14 cellular contexts compared by ENCODE assay signal in genomic region chr16:4680673-4681470, GRCh38. TPM values are rescaled to one million over a fixed set of nuclear protein-coding genes. Genes with fewer than 3 reads are reported as not detected.
DNase-seq lines count a peak whose midpoint lies in the region; ATAC-seq and TF ChIP-seq lines count a peak whose summit lies in the region.
"Had no signal": no experiment of that assay in that cellular context is flagged by ENCODE, and none has a peak within 500 bp of the region (broad histone marks: within the 10 kb centered on the region; RNA-seq: fewer than 3 reads in every experiment).

No MANE protein-coding gene starts in this region.

- no peaks in the 10 kb centered on the region for H3K4me1 ChIP-seq in H9 (ENCODE audit: insufficient read depth, low read length)
- peaks cover 67% of the 10 kb centered on the region for H3K4me1 ChIP-seq in left ventricle myocardium inferior
- H3K4me1 ChIP-seq in skeletal muscle satellite cell (ENCODE audit: control insufficient read depth, insufficient read depth, low read length), result no peaks in the 10 kb centered on the region

- no peaks in the 10 kb centered on the region for H4K20me1 ChIP-seq in H9 (ENCODE audit: control insufficient read depth, insufficient read depth, insufficient read length)

- no peak overlapping the region for H3T11ph ChIP-seq in H9 (ENCODE audit: low read length)

- no peak overlapping the region for H3K56ac ChIP-seq in H9 (ENCODE audit: insufficient read length, low read depth, low read length)

- no peak overlapping the region for H2BK120ac ChIP-seq in H9 (ENCODE audit: low read depth, low read length, poor library complexity, severe bottlenecking)

- DNase-seq in H9 (no peak), left ventricle myocardium inferior (peak; percentile 78), NCI-H226 (no peak), NCI-H1436 (lab: John Stamatoyannopoulos, UW) (no peak)
- DNase-seq in activated naive CD8-positive, alpha-beta T cell treated with anti-CD3 and anti-CD28 coated beads, Interleukin-2, amount 10 ng/mL, durations not matched to agents 7 days and 5 days, result no peak
- no peak for DNase-seq in activated T-cell treated with anti-CD3 and anti-CD28 coated beads, Interleukin-2, amount 50 U/mL, for 1 hour
- DNase-seq: activated CD8-positive, alpha-beta memory T cell treated with anti-CD3 and anti-CD28 coated beads, Interleukin-2, amount 50 U/mL, for 48 hours; effector memory CD8-positive, alpha-beta T cell; GOT3; NCI-H2107 had no signal

- ATAC-seq in activated naive CD8-positive, alpha-beta T cell treated with anti-CD3 and anti-CD28 coated beads, Interleukin-2, amount 10 ng/mL, durations not matched to agents 7 days and 5 days (ENCODE audit: low read depth), result no peak
- no peak for ATAC-seq in HG03571 (IDR thresholded peaks at IDR 0.05; ENCODE audit: unreplicated experiment)
- ATAC-seq: effector memory CD8-positive, alpha-beta T cell had no signal

- H3K36me3 ChIP-seq in left ventricle myocardium inferior (peaks cover 49% of the 10 kb centered on the region), skeletal muscle satellite cell (ENCODE audit: insufficient read depth, low read length) (peaks cover 36% of the 10 kb centered on the region)

- H3K36me3 Mint-ChIP-seq in H9 (ENCODE audit: insufficient read depth in 1 of 3, low read depth in 3 of 3), result peaks cover 2 to 33% (median 9%) of the 10 kb centered on the region in 3 experiments; a peak in 5 of 7 replicates
- H3K36me3 Mint-ChIP-seq in activated naive CD8-positive, alpha-beta T cell treated with anti-CD3 and anti-CD28 coated beads, Interleukin-2, amount 10 ng/mL, durations not matched to agents 7 days and 5 days, result peaks cover 8% of the 10 kb centered on the region

- H2BK15ac ChIP-seq in H9 (ENCODE audit: low read depth, low read length), result no peak overlapping the region

- H3K9me3 Mint-ChIP-seq in H9, result no peaks in the 10 kb centered on the region
- no peaks in the 10 kb centered on the region for H3K9me3 Mint-ChIP-seq in activated naive CD8-positive, alpha-beta T cell treated with anti-CD3 and anti-CD28 coated beads, Interleukin-2, amount 10 ng/mL, durations not matched to agents 7 days and 5 days
- H3K9me3 Mint-ChIP-seq: effector memory CD8-positive, alpha-beta T cell had no signal

- no peak overlapping the region for H4K5ac ChIP-seq in H9 (ENCODE audit: insufficient read length, low read depth, low read length)

- no peaks in the 10 kb centered on the region for H3K79me2 ChIP-seq in H9 (ENCODE audit: insufficient read depth, low read length)

- H3K9ac ChIP-seq in H9 (ENCODE audit: extremely low read depth, insufficient read length, low read length), result no peak overlapping the region
- H3K9ac ChIP-seq in skeletal muscle satellite cell (ENCODE audit: low read depth, low read length), result peak overlapping the region; percentile 73

- H4K91ac ChIP-seq in H9 (ENCODE audit: insufficient read length, low read depth, low read length), result no peak overlapping the region

- POLR2A ChIA-PET in activated naive CD8-positive, alpha-beta T cell treated with anti-CD3 and anti-CD28 coated beads, Interleukin-2, amount 10 ng/mL, durations not matched to agents 7 days and 5 days (lab: Charles Lee), result interaction anchor here (0.7 to 2.7 kb wide), 4 partner anchors 11 to 55 kb away, joined by 3 to 8 read pairs (median 6); no protein-coding TSS in a partner anchor

- no peak for TF ChIP-seq CTCF in H9 (conservative IDR thresholded peaks at IDR 0.05)
- TF ChIP-seq CTCF in left ventricle myocardium inferior (IDR thresholded peaks at IDR 0.05; ENCODE audit: borderline replicate concordance), result no peak

- no peak overlapping the region for H3K23ac ChIP-seq in H9 (ENCODE audit: insufficient read length, low read depth, low read length)

- no peak overlapping the region for H3K4me3 Mint-ChIP-seq in H9
- H3K4me3 Mint-ChIP-seq in activated naive CD8-positive, alpha-beta T cell treated with anti-CD3 and anti-CD28 coated beads, Interleukin-2, amount 10 ng/mL, durations not matched to agents 7 days and 5 days, result no peak overlapping the region

- no CpG with 5 or more reads among the region's 26 CpGs for WGBS in H9 (ENCODE audit: extremely low coverage, insufficient read length, low lambda C conversion rate)

- no peaks in the 10 kb centered on the region for H3K27me3 ChIP-seq in H9 (ENCODE audit: insufficient read depth, low read length)
- H3K27me3 ChIP-seq in left ventricle myocardium inferior (ENCODE audit: low read depth), result no peaks in the 10 kb centered on the region
- no peaks in the 10 kb centered on the region for H3K27me3 ChIP-seq in skeletal muscle satellite cell (ENCODE audit: control insufficient read depth, insufficient read depth, low read length)
- H3K27me3 ChIP-seq: tibial artery had no signal

- H4K8ac ChIP-seq in H9 (replicated peaks; ENCODE audit: insufficient read length, low read depth, low read length), result no peak overlapping the region

- peak overlapping the region in 2 of 3 experiments; percentile 70 to 78; a peak in 1 of 7 replicates for H3K27ac Mint-ChIP-seq in H9
- peak overlapping the region; percentile 86 for H3K27ac Mint-ChIP-seq in activated naive CD8-positive, alpha-beta T cell treated with anti-CD3 and anti-CD28 coated beads, Interleukin-2, amount 10 ng/mL, durations not matched to agents 7 days and 5 days

- H2AFZ ChIP-seq in H9 (ENCODE audit: low read length), result no peak overlapping the region

- H2AK5ac ChIP-seq in H9 (ENCODE audit: insufficient read length, low read length), result no peak overlapping the region

- no peak overlapping the region for H2BK12ac ChIP-seq in H9 (ENCODE audit: insufficient read length, low read depth, low read length)

- no peak overlapping the region for H3K18ac ChIP-seq in H9 (ENCODE audit: insufficient read length, low read depth, low read length)

- H3K27me3 Mint-ChIP-seq in H9 (ENCODE audit: low read depth), result no peaks in the 10 kb centered on the region
- H3K27me3 Mint-ChIP-seq in activated naive CD8-positive, alpha-beta T cell treated with anti-CD3 and anti-CD28 coated beads, Interleukin-2, amount 10 ng/mL, durations not matched to agents 7 days and 5 days, result no peaks in the 10 kb centered on the region
- H3K27me3 Mint-ChIP-seq: effector memory CD8-positive, alpha-beta T cell had no signal

- no peak overlapping the region for H3K27ac ChIP-seq in H9 (ENCODE audit: insufficient read length, low read depth, low read length)
- peak overlapping the region; percentile 93 for H3K27ac ChIP-seq in left ventricle myocardium inferior (replicated peaks)
- H3K27ac ChIP-seq: SK-N-MC, tibial artery had no signal

- no peak overlapping the region for H2BK20ac ChIP-seq in H9 (ENCODE audit: low read depth, low read length, poor library complexity, severe bottlenecking)

- H3K79me1 ChIP-seq in H9 (ENCODE audit: insufficient read depth, low read depth, low read length, poor library complexity, severe bottlenecking), result no peaks in the 10 kb centered on the region

- H3K14ac ChIP-seq in H9 (ENCODE audit: insufficient read depth, low read length), result no peak overlapping the region

- H3K9me3 ChIP-seq in H9 (ENCODE audit: control insufficient read depth, low read depth, low read length) (no peaks in the 10 kb centered on the region), left ventricle myocardium inferior (replicated peaks) (no peaks in the 10 kb centered on the region), skeletal muscle satellite cell (replicated peaks; ENCODE audit: low read length) (no peaks in the 10 kb centered on the region)
- H3K9me3 ChIP-seq: tibial artery had no signal

- intact Hi-C loops in left ventricle myocardium inferior (cut with micrococcal nuclease), result no loop called here

- H3K4me1 Mint-ChIP-seq in H9, result peaks cover 2 to 3% of the 10 kb centered on the region in 2 experiments; a peak in 3 of 4 replicates
- H3K4me1 Mint-ChIP-seq in activated naive CD8-positive, alpha-beta T cell treated with anti-CD3 and anti-CD28 coated beads, Interleukin-2, amount 10 ng/mL, durations not matched to agents 7 days and 5 days, result peaks cover 30% of the 10 kb centered on the region

- H3K23me2 ChIP-seq in H9 (ENCODE audit: insufficient read length, low read depth, low read length, poor library complexity, severe bottlenecking), result no peaks in the 10 kb centered on the region

- H3K4me2 ChIP-seq in H9 (ENCODE audit: insufficient read depth, insufficient read length, low read length) (no peak overlapping the region), skeletal muscle satellite cell (ENCODE audit: low read length) (peak overlapping the region; percentile 72)

- no peak overlapping the region for H3K4ac ChIP-seq in H9 (ENCODE audit: low read depth, low read length)

- H2BK5ac ChIP-seq in H9 (ENCODE audit: insufficient read length, low read length), result no peak overlapping the region

- H3K4me3 ChIP-seq in left ventricle myocardium inferior (peak overlapping the region; percentile 56), skeletal muscle satellite cell (ENCODE audit: low read length) (peak overlapping the region; percentile 54)
- H3K4me3 ChIP-seq: SK-N-MC had no signal

RNA-seq across cellular contexts. Expression of gene NUDT16L1, which starts 12.5 kb away (rescaled TPM):
- total RNA-seq in H9 (2021) (49.4 and 50.0 TPM in 2 replicates), left ventricle myocardium inferior (61.9 TPM)
- 10 to 100 TPM; 40.7 to 42.7 TPM for total RNA-seq in activated naive CD8-positive, alpha-beta T cell treated with anti-CD3 and anti-CD28 coated beads, Interleukin-2, amount 10 ng/mL, durations not matched to agents 7 days and 5 days
- total RNA-seq in skeletal muscle satellite cell (2012; rRNA removed), result 24.8 and 33.2 TPM in 2 replicates

RNA-seq across cellular contexts. Expression of gene ANKS3, which starts 53.2 kb away (rescaled TPM):
- 27.3 and 32.0 TPM in 2 replicates for total RNA-seq in H9 (2021)
- 10 to 100 TPM; 20.4 to 20.5 TPM for total RNA-seq in activated naive CD8-positive, alpha-beta T cell treated with anti-CD3 and anti-CD28 coated beads, Interleukin-2, amount 10 ng/mL, durations not matched to agents 7 days and 5 days
- total RNA-seq in left ventricle myocardium inferior, result 8.7 TPM
- 14.0 and 20.3 TPM in 2 replicates for total RNA-seq in skeletal muscle satellite cell (2012; rRNA removed)

RNA-seq across cellular contexts. Expression of gene DNAAF8, which starts 53.5 kb away (rescaled TPM):
- total RNA-seq in H9 (2021), result 0.33 and 0.39 TPM in 2 replicates
- under 1 TPM in 1 of 2 experiments, not detected in 1; 0.23 TPM for total RNA-seq in activated naive CD8-positive, alpha-beta T cell treated with anti-CD3 and anti-CD28 coated beads, Interleukin-2, amount 10 ng/mL, durations not matched to agents 7 days and 5 days
- total RNA-seq in left ventricle myocardium inferior, result 0.77 TPM
- total RNA-seq in skeletal muscle satellite cell (2012; rRNA removed), result 0.44 and 0.51 TPM in 2 replicates

RNA-seq across cellular contexts. Expression of gene MGRN1, which starts 56.2 kb away (rescaled TPM):
- total RNA-seq in H9 (2021) (91.6 and 93.9 TPM in 2 replicates), left ventricle myocardium inferior (30.5 TPM)
- 10 to 100 TPM; 84.4 to 91.7 TPM for total RNA-seq in activated naive CD8-positive, alpha-beta T cell treated with anti-CD3 and anti-CD28 coated beads, Interleukin-2, amount 10 ng/mL, durations not matched to agents 7 days and 5 days
- total RNA-seq in skeletal muscle satellite cell (2012; rRNA removed), result 29.9 and 32.1 TPM in 2 replicates
